32 cellular contexts compared by ENCODE assay signal in genomic region chr12:46935448-46935847, GRCh38.
DNase-seq lines count a peak whose midpoint lies in the region; ATAC-seq, FAIRE-seq and TF ChIP-seq lines count a peak whose summit lies in the region.
"Had no signal": no experiment of that assay in that cellular context is flagged by ENCODE, and none has a peak within 500 bp of the region (broad histone marks: within the 10 kb centered on the region; RNA-seq: fewer than 3 reads in every experiment).

No MANE protein-coding gene starts in this region.

- H4K8ac ChIP-seq in IMR-90 (ENCODE audit: low read depth in 2 of 2, low read length in 2 of 2) = no peak overlapping the region

- H4K91ac ChIP-seq in IMR-90 (ENCODE audit: insufficient read depth, low read depth, low read length) = peak overlapping the region; percentile 49; the same call in 1 of the 2 replicates

- H3K4me1 ChIP-seq in HepG2 (ENCODE audit: insufficient read depth, low read length) (peaks cover 42% of the 10 kb centered on the region), right lobe of liver (peaks cover 0 to 33% (median 6%) of the 10 kb centered on the region in 4 donors), IMR-90 (ENCODE audit: control insufficient read depth, insufficient read depth, low read length) (peaks cover 2% of the 10 kb centered on the region; the same call in 1 of the 2 replicates)
- H3K4me1 ChIP-seq: BE2C; BLaER1; BLaER1 treated with 17β-estradiol and CSF1 and Interleukin-3, amounts not matched to agents 10 nM and 100 nM had no signal

- H3K36me3 ChIP-seq in HepG2 (replicated peaks in 1 of 2; ENCODE audit: control insufficient read depth in 1 of 2, insufficient read depth in 2 of 2, low read length in 2 of 2) (no peaks in the 10 kb centered on the region), right lobe of liver (no peaks in the 10 kb centered on the region), IMR-90 (ENCODE audit: control insufficient read depth, insufficient read depth, low read length) (no peaks in the 10 kb centered on the region), SK-N-MC (ENCODE audit: insufficient read depth, low read length) (no peaks in the 10 kb centered on the region)
- H3K36me3 ChIP-seq: BE2C; BLaER1; BLaER1 treated with 17β-estradiol and CSF1 and Interleukin-3, amounts not matched to agents 10 nM and 100 nM had no signal

- peak overlapping the region; percentile 57 for H2BK120ac ChIP-seq in IMR-90 (ENCODE audit: low read depth, low read length)

- TF ChIP-seq RAD21 in HepG2 (CRISPR knock-in tag; IDR thresholded peaks at IDR 0.05) (no peak), IMR-90 (IDR thresholded peaks at IDR 0.05; ENCODE audit: low read length) (no peak)

- H2AFZ ChIP-seq in HepG2 (ENCODE audit: low read length) (no peak overlapping the region), IMR-90 (replicated peaks; ENCODE audit: low read length, poor library complexity) (no peak overlapping the region)

- WGBS in HepG2 (ENCODE audit: low lambda C conversion rate) = 85% methylated on average over 2 of the region's 2 CpGs
- 80% methylated on average over 2 of the region's 2 CpGs for WGBS in right lobe of liver (ENCODE audit: insufficient coverage, low coverage, low lambda C conversion rate, missing lambda C conversion rate)
- 83% methylated on average over 1 of the region's 2 CpGs; no CpG with 5 or more reads in 1 of the 2 experiments for WGBS in IMR-90 (ENCODE audit: extremely low coverage in 2 of 2, insufficient read length in 1 of 2), 2 experiments

- BruUV-seq in HepG2 (replicated peaks; lab: Mats Ljungman, UMichigan) (no TSS peak), IMR-90 (replicated peaks; lab: Mats Ljungman, UMichigan) (no TSS peak)

- no peak overlapping the region for H2AK9ac ChIP-seq in IMR-90 (replicated peaks; ENCODE audit: low read depth, low read length, poor library complexity)

- H3K79me1 ChIP-seq in IMR-90 (ENCODE audit: low read depth in 1 of 2, low read length in 2 of 2) = no peaks in the 10 kb centered on the region

- H2BK5ac ChIP-seq in IMR-90 (ENCODE audit: low read depth, low read length, poor library complexity, severe bottlenecking) = no peak overlapping the region

- H3K56ac ChIP-seq in IMR-90 (ENCODE audit: extremely low read depth, insufficient read depth, low read length) = no peak overlapping the region; the same call in 1 of the 2 replicates

- H3K27me3 ChIP-seq in HepG2 (ENCODE audit: control insufficient read depth in 1 of 2, insufficient read depth in 2 of 2, low read length in 2 of 2) = no peaks in the 10 kb centered on the region
- no peaks in the 10 kb centered on the region for H3K27me3 ChIP-seq in right lobe of liver
- no peaks in the 10 kb centered on the region for H3K27me3 ChIP-seq in IMR-90 (ENCODE audit: control insufficient read depth, insufficient read depth, low read length)
- H3K27me3 ChIP-seq: BE2C; BLaER1; BLaER1 treated with 17β-estradiol and CSF1 and Interleukin-3, amounts not matched to agents 10 nM and 100 nM had no signal

- H3K4me3 ChIP-seq in HepG2 (replicated peaks in 1 of 3; ENCODE audit: insufficient read depth in 1 of 3, low read depth in 2 of 3, low read length in 3 of 3) (no peak overlapping the region), right lobe of liver (no peak overlapping the region), IMR-90 (ENCODE audit: insufficient read depth, low read depth, low read length) (no peak overlapping the region), SK-N-MC (no peak overlapping the region)
- H3K4me3 ChIP-seq: A549; BLaER1; BLaER1 treated with 17β-estradiol and CSF1 and Interleukin-3, amounts not matched to agents 10 nM and 100 nM had no signal

- H3K79me2 ChIP-seq in HepG2 (ENCODE audit: insufficient read depth, low read length) = no peaks in the 10 kb centered on the region

- H3K4me2 ChIP-seq in HepG2 (ENCODE audit: low read depth, low read length) = no peak overlapping the region
- H3K4me2 ChIP-seq in IMR-90 (ENCODE audit: low read depth, low read length) = no peak overlapping the region
- H3K4me2 ChIP-seq: A549; BLaER1; BLaER1 treated with 17β-estradiol and CSF1 and Interleukin-3, amounts not matched to agents 10 nM and 100 nM had no signal

- H3K18ac ChIP-seq in IMR-90 (ENCODE audit: low read depth, low read length) = no peak overlapping the region

- no peak overlapping the region; the same call in 2 of the 3 replicates for H2BK15ac ChIP-seq in IMR-90 (ENCODE audit: low read depth, low read length)

- H3K9ac ChIP-seq in HepG2 (ENCODE audit: insufficient read depth, low read depth, low read length) (no peak overlapping the region), IMR-90 (ENCODE audit: low read depth, low read length) (no peak overlapping the region), SK-N-MC (ENCODE audit: insufficient read length) (no peak overlapping the region)
- H3K9ac ChIP-seq: BLaER1; BLaER1 treated with 17β-estradiol and CSF1 and Interleukin-3, amounts not matched to agents 10 nM and 100 nM had no signal

- CTCF ChIA-PET in HepG2 (lab: Yijun Ruan, JAX; ENCODE audit: low intra/inter-chr PET ratio, low total read pairs) (no interaction called here), IMR-90 (lab: Yijun Ruan, JAX) (interaction anchor here (0.7 to 2.6 kb wide), 6 partner anchors 10 to 863 kb away, joined by 3 to 11 read pairs (median 4); no protein-coding TSS in a partner anchor)

- ATAC-seq in HepG2 (no peak), right lobe of liver (no peak), IMR-90 (ENCODE audit: low read depth) (no peak), HG03108 (IDR thresholded peaks at IDR 0.05; ENCODE audit: unreplicated experiment) (no peak)
- ATAC-seq: CD8-positive, alpha-beta T cell had no signal

- no peak overlapping the region for H2BK20ac ChIP-seq in IMR-90 (ENCODE audit: low read depth, low read length)

- peak overlapping the region; percentile 84; the same call in 1 of the 2 replicates for H2AK5ac ChIP-seq in IMR-90 (ENCODE audit: low read depth, low read length)

- H3K14ac ChIP-seq in IMR-90 (replicated peaks; ENCODE audit: low read depth, low read length) = no peak overlapping the region

- DNase-seq in HepG2 (ENCODE audit: low spot score) (no peak), right lobe of liver (no peak), IMR-90 (no peak), SK-N-MC (ENCODE audit: low read depth, low spot score) (no peak), NCI-H1436 (lab: John Stamatoyannopoulos, UW) (no peak)
- DNase-seq: 8988T; ACHN; AML-193; BE2C; C1 segment of cervical spinal cord; Calu3; CD4-positive, alpha-beta memory T cell; CD4-positive, alpha-beta T cell; CD4-positive, CD25-positive, alpha-beta regulatory T cell; CD8-positive, alpha-beta memory T cell; CD8-positive, alpha-beta T cell; COR-L47; DMS 273 treated with DMSO at 0.1 percent for 48 hours; DMS153; DMS53; DMS79; DMS79 treated with DMSO at 0.1 percent for 48 hours; DND-41; EL had no signal

- TF ChIP-seq CTCF in HepG2 (CRISPR knock-in tag; IDR thresholded peaks at IDR 0.05) = no peak
- no peak for TF ChIP-seq CTCF in right lobe of liver (IDR thresholded peaks at IDR 0.05)
- no peak for TF ChIP-seq CTCF in IMR-90 (conservative IDR thresholded peaks at IDR 0.05; ENCODE audit: low read depth, low read length)

- no peaks in the 10 kb centered on the region for H3K9me1 ChIP-seq in IMR-90 (ENCODE audit: insufficient read depth, low read length)

- H3K27ac ChIP-seq in HepG2 (ENCODE audit: extremely low read length, insufficient read depth, low read length) (no peak overlapping the region), right lobe of liver (no peak overlapping the region), IMR-90 (ENCODE audit: insufficient read depth, low read length) (no peak overlapping the region), SK-N-MC (peak overlapping the region; percentile 89; the same call in 1 of the 2 replicates)
- H3K27ac ChIP-seq: 22Rv1; A549; BLaER1; BLaER1 treated with 17β-estradiol and CSF1 and Interleukin-3, amounts not matched to agents 10 nM and 100 nM; C4-2B had no signal

- TF ChIP-seq POLR2A in HepG2 (IDR thresholded peaks at IDR 0.05; ENCODE audit: insufficient read depth in 1 of 2, low read depth in 2 of 2, low read length in 2 of 2) (no peak), right lobe of liver (IDR thresholded peaks at IDR 0.05) (no peak), IMR-90 (IDR thresholded peaks at IDR 0.05; ENCODE audit: low read depth, low read length) (no peak)

- H3K23ac ChIP-seq in IMR-90 (ENCODE audit: low read depth, low read length) = peak overlapping the region; percentile 69; the same call in 1 of the 2 replicates

- no peak for TF ChIP-seq EP300 in HepG2 (IDR thresholded peaks at IDR 0.05; ENCODE audit: low read depth in 2 of 2, low read length in 2 of 2)
- no peak for TF ChIP-seq EP300 in HepG2 (CRISPR knock-in tag; IDR thresholded peaks at IDR 0.05; ENCODE audit: borderline replicate concordance)

- in situ Hi-C loops in HepG2 (cut with HindIII; ENCODE audit: extremely low pct_ligation_motif_present, low pct_unique_long_range_greater_than_20kb) = loop anchor here (10.0 kb wide), 2 partner anchors 161 to 591 kb away; no protein-coding TSS in a partner anchor
- in situ Hi-C loops in IMR-90 (cut with MboI; ENCODE audit: low sequenced_read_pairs) = loop anchor here (25.0 kb wide), 1 partner anchor 248 kb away; no protein-coding TSS in a partner anchor

- H3K9me3 ChIP-seq in HepG2 (ENCODE audit: low read length) (no peaks in the 10 kb centered on the region), right lobe of liver (no peaks in the 10 kb centered on the region), IMR-90 (ENCODE audit: control insufficient read depth, insufficient read depth, low read length) (no peaks in the 10 kb centered on the region), SK-N-MC (ENCODE audit: low read depth, low read length) (no peaks in the 10 kb centered on the region)
- H3K9me3 ChIP-seq: A549, BE2C, Caco-2 had no signal

- FAIRE-seq in HepG2 (lab: Jason Lieb, UNC) = no peak
- FAIRE-seq: A549, D721Med had no signal

- no peak overlapping the region for H4K5ac ChIP-seq in IMR-90 (ENCODE audit: low read depth, low read length)

- POLR2A ChIA-PET in HepG2 (lab: Yijun Ruan, JAX) (no interaction called here), IMR-90 (lab: Charles Lee; ENCODE audit: unreplicated experiment) (interaction anchor here (0.5 to 0.6 kb wide), 2 partner anchors 412 to 564 kb away, joined by 4 read pairs; no protein-coding TSS in a partner anchor)

- intact Hi-C loops in HepG2 (cut with micrococcal nuclease; ENCODE audit: unreplicated experiment) (loop anchor here (2.0 to 10.0 kb wide), 2 partner anchors 441 to 593 kb away; no protein-coding TSS in a partner anchor), right lobe of liver (cut with DNase I) (no loop called here), IMR-90 (cut with micrococcal nuclease) (loop anchor here (2.0 to 10.0 kb wide), 8 partner anchors 259 to 863 kb away; partner anchors contain the start of genes SLC38A1 and SLC38A2)

- dilution Hi-C loops in IMR-90 (cut with HindIII; ENCODE audit: low sequenced_read_pairs, unreplicated experiment) = no loop called here

- H4K20me1 ChIP-seq in HepG2 (ENCODE audit: insufficient read depth, low read length) = no peaks in the 10 kb centered on the region
- no peaks in the 10 kb centered on the region for H4K20me1 ChIP-seq in IMR-90 (ENCODE audit: insufficient read depth, low read length)
- H4K20me1 ChIP-seq: BLaER1; BLaER1 treated with 17β-estradiol and CSF1 and Interleukin-3, amounts not matched to agents 10 nM and 100 nM had no signal

- peak overlapping the region; percentile 62 for H3K4ac ChIP-seq in IMR-90 (ENCODE audit: low read depth, low read length)

TF ChIP-seq in HepG2, 621 proteins besides CTCF, POLR2A, EP300 and RAD21 (continues in another document):
- TF ChIP-seq ZNF629 (CRISPR knock-in tag; conservative IDR thresholded peaks at IDR 0.05) = peak; percentile 40

Comparison
In these comparisons a context has a peak if more than half of its experiments do, and no peak if none do; other contexts are left out.
1. intact Hi-C loops: an anchor here in HepG2 (2.0 to 10.0 kb wide) and IMR-90 (2.0 to 10.0 kb wide); none called in right lobe of liver.